ENCODE assay signal across 8 cellular contexts in genomic region chr11:128552783-128553661, GRCh38. TPM values are rescaled to one million over a fixed set of nuclear protein-coding genes. Genes with fewer than 3 reads are reported as not detected.
DNase-seq lines count a peak whose midpoint lies in the region; ATAC-seq and TF ChIP-seq lines count a peak whose summit lies in the region.

No MANE protein-coding gene starts in this region.

- intact Hi-C loops in Calu3 (cut with micrococcal nuclease; ENCODE audit: unreplicated experiment) (no loop called here), prostate gland (cut with DNase I) (no loop called here)

- peak overlapping the region; percentile 90 for H3K4me2 ChIP-seq in DOHH2 (ENCODE audit: low read length)

- WGBS in prostate gland: 73% methylated on average over 14 of the region's 14 CpGs

- H4K20me1 ChIP-seq in DOHH2 (ENCODE audit: control insufficient read depth, insufficient read depth, low read depth, low read length): no peaks in the 10 kb centered on the region

- H3K9me3 ChIP-seq in DOHH2 (ENCODE audit: control insufficient read depth, insufficient read depth, low read length) (no peaks in the 10 kb centered on the region), prostate gland (no peaks in the 10 kb centered on the region)

- TF ChIP-seq CTCF in DOHH2 (IDR thresholded peaks at IDR 0.05; ENCODE audit: low read depth, low read length, poor library complexity, severe bottlenecking): no peak
- no peak for TF ChIP-seq CTCF in Calu3 (IDR thresholded peaks at IDR 0.05; ENCODE audit: unreplicated experiment)
- no peak for TF ChIP-seq CTCF in prostate gland (IDR thresholded peaks at IDR 0.05)

- no peaks in the 10 kb centered on the region for H3K27me3 Mint-ChIP-seq in activated naive CD8-positive, alpha-beta T cell
- peaks cover 0 to 5% (median 4%) of the 10 kb centered on the region in 3 donors for H3K27me3 Mint-ChIP-seq in immature natural killer cell (ENCODE audit: low read depth in 3 of 3)
- H3K27me3 Mint-ChIP-seq in Calu3 (ENCODE audit: unreplicated experiment): peaks cover 5% of the 10 kb centered on the region

- H3K27ac ChIP-seq in DOHH2 (ENCODE audit: low read depth, low read length) (peak overlapping the region; percentile 95), prostate gland (no peak overlapping the region)

- peak overlapping the region; percentile 34 for H3K4me3 Mint-ChIP-seq in activated naive CD8-positive, alpha-beta T cell
- peak overlapping the region in 3 of 5 donors; percentile 57 to 70 (median 68) for H3K4me3 Mint-ChIP-seq in immature natural killer cell
- no peak overlapping the region for H3K4me3 Mint-ChIP-seq in Calu3 (ENCODE audit: low read depth, unreplicated experiment)

- no peaks in the 10 kb centered on the region for H3K9me2 ChIP-seq in DOHH2 (replicated peaks; ENCODE audit: control insufficient read depth, low read length)

- H3K27ac Mint-ChIP-seq in activated naive CD8-positive, alpha-beta T cell: peak overlapping the region; percentile 91
- H3K27ac Mint-ChIP-seq in immature natural killer cell (peak overlapping the region; percentile 94 to 99 (median 98)), Calu3 (ENCODE audit: unreplicated experiment) (no peak overlapping the region)

- H3K27me3 ChIP-seq in DOHH2 (ENCODE audit: control insufficient read depth, low read length) (no peaks in the 10 kb centered on the region), prostate gland (replicated peaks; ENCODE audit: insufficient read depth) (no peaks in the 10 kb centered on the region)

- TF ChIP-seq POLR2A in prostate gland (IDR thresholded peaks at IDR 0.05): no peak

- H3K79me2 ChIP-seq in DOHH2 (ENCODE audit: control insufficient read depth, low read length): 0 out of 2 replicates have a peak, but pooled peaks cover 6% of the 10 kb centered on the region

- no peaks in the 10 kb centered on the region for H3K9me3 Mint-ChIP-seq in activated naive CD8-positive, alpha-beta T cell (ENCODE audit: low read depth)
- H3K9me3 Mint-ChIP-seq in immature natural killer cell: no peaks in the 10 kb centered on the region
- H3K9me3 Mint-ChIP-seq in Calu3 (ENCODE audit: low read depth, unreplicated experiment): no peaks in the 10 kb centered on the region

- ATAC-seq in GM19452 (IDR thresholded peaks at IDR 0.05; ENCODE audit: unreplicated experiment): peak; percentile 47
- peak; percentile 59 for ATAC-seq in HG03460 (IDR thresholded peaks at IDR 0.05; ENCODE audit: unreplicated experiment)

- no peaks in the 10 kb centered on the region for H3K36me3 Mint-ChIP-seq in activated naive CD8-positive, alpha-beta T cell
- H3K36me3 Mint-ChIP-seq in immature natural killer cell (peaks cover 0 to 4% (median 0%) of the 10 kb centered on the region in 3 donors), Calu3 (ENCODE audit: insufficient read depth, unreplicated experiment) (peaks cover 3% of the 10 kb centered on the region)

- H3K4me3 ChIP-seq in DOHH2 (ENCODE audit: low read length): peak overlapping the region; percentile 76
- no peak overlapping the region for H3K4me3 ChIP-seq in prostate gland

- peaks cover 87% of the 10 kb centered on the region for H3K4me1 ChIP-seq in DOHH2 (ENCODE audit: control insufficient read depth, low read length)
- H3K4me1 ChIP-seq in prostate gland (replicated peaks): no peaks in the 10 kb centered on the region

- CTCF ChIA-PET in Calu3 (lab: Charles Lee): no interaction called here

- DNase-seq in immature natural killer cell: peak in 1 of 3 donors; percentile 7
- DNase-seq in NCI-H1694 treated with DMSO at 0.1 percent for 48 hours (lab: John Stamatoyannopoulos, UW): no peak
- no peak for DNase-seq in Calu3
- no peak for DNase-seq in prostate gland (ENCODE audit: low spot score)

- H3F3A ChIP-seq in DOHH2 (ENCODE audit: control insufficient read depth, insufficient read depth): peaks cover 48% of the 10 kb centered on the region

- H3K36me3 ChIP-seq in DOHH2 (ENCODE audit: control insufficient read depth, low read length) (peaks cover 10% of the 10 kb centered on the region; the same call in 1 of the 2 replicates), prostate gland (no peaks in the 10 kb centered on the region)

- no TSS peak for BruUV-seq in Calu3 (replicated peaks; lab: Mats Ljungman, UMichigan)

- peaks cover 61% of the 10 kb centered on the region for H3K4me1 Mint-ChIP-seq in activated naive CD8-positive, alpha-beta T cell (ENCODE audit: low read depth)
- peaks cover 52 to 53% of the 10 kb centered on the region in 2 donors for H3K4me1 Mint-ChIP-seq in immature natural killer cell
- H3K4me1 Mint-ChIP-seq in Calu3 (ENCODE audit: low read depth, unreplicated experiment): peaks cover 8% of the 10 kb centered on the region

RNA-seq across cellular contexts. Expression of gene ETS1, which starts 34.3 kb away (rescaled TPM):
- polyA plus RNA-seq in immature natural killer cell: 100 to 1,000 TPM; 264 to 329 (median 284) TPM
- total RNA-seq in Calu3 (2022) (26.5 and 38.4 TPM in 2 replicates), prostate gland (10 to 100 TPM; 15.2 to 30.0 TPM)
